In the genomic region with DNA sequence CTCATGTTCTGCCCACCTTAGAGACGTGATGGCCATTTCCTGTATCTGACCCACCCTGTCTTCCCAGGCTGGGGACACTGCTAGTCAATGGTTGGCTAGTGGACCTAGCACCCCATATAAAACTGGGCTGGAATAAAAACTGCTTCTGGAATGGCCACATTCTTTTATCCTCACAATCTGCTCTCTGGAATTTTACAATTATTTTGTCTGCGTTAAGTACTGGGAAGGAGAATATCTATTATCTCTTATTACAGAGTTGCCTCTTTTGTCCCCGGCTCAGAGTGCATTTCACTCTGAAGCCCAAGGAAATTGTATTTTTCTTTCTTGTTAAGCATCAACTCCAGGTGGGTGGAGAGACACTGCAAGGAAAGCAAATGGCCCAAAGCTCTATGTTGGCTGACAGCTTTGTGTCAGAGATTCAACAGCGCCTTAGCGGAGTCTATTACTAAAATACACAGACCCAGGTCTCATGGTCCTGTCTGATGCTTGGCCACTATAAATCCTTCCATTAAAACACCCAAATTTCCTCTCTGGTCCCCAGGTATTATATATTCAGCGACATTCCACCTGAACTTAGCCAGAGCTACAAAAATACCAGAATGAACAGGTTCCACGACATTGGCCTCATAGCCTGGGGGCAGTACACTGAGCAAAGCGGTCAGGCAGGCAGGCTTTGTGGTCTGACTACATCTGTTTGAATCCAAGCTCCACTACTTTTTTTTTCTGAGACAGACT, we compare ENCODE assay signal across 9 cellular contexts.
DNase-seq lines count a peak whose midpoint lies in the region; ATAC-seq and TF ChIP-seq lines count a peak whose summit lies in the region.
"Had no signal": no experiment of that assay in that cellular context is flagged by ENCODE, and none has a peak within 500 bp of the region (broad histone marks: within the 10 kb centered on the region; RNA-seq: fewer than 3 reads in every experiment).

No MANE protein-coding gene starts in this region.

- H3K36me3 ChIP-seq in Panc1 (ENCODE audit: control insufficient read depth, insufficient read depth, low read length) (no peaks in the 10 kb centered on the region), psoas muscle (ENCODE audit: insufficient read depth in 1 of 2, low read depth in 1 of 2) (no peaks in the 10 kb centered on the region)

- peak; percentile 90 for DNase-seq in ELF-1 (ENCODE audit: low read depth, low spot score)
- no peak for DNase-seq in Panc1 (ENCODE audit: low read depth, low spot score)
- no peak for DNase-seq in fibroblast of pulmonary artery (ENCODE audit: low read depth)
- no peak for DNase-seq in psoas muscle
- DNase-seq in dermis blood vessel endothelial cell, result no peak
- DNase-seq in NCI-H1092 treated with DMSO at 0.1 percent for 48 hours (lab: John Stamatoyannopoulos, UW), result no peak
- DNase-seq: NCI-H187 had no signal

- BruUV-seq in Panc1 (replicated peaks; lab: Mats Ljungman, UMichigan), result no TSS peak

- CTCF ChIA-PET in Panc1 (lab: Charles Lee), result no interaction called here

- TF ChIP-seq CTCF in Panc1 (IDR thresholded peaks at IDR 0.05), result no peak
- no peak for TF ChIP-seq CTCF in fibroblast of pulmonary artery (IDR thresholded peaks at IDR 0.05; ENCODE audit: low read length, missing control alignments)
- TF ChIP-seq CTCF in psoas muscle (IDR thresholded peaks at IDR 0.05), result no peak

- POLR2A ChIA-PET in Panc1 (lab: Charles Lee), result no interaction called here

- intact Hi-C loops in Panc1 (cut with micrococcal nuclease; ENCODE audit: unreplicated experiment), result no loop called here
- intact Hi-C loops in psoas muscle (cut with DNase I), result no loop called here

- H3K9me3 ChIP-seq in Panc1 (ENCODE audit: control insufficient read depth, insufficient read depth, low read depth, low read length), result no peaks in the 10 kb centered on the region
- H3K9me3 ChIP-seq in psoas muscle, result no peaks in the 10 kb centered on the region

- peaks cover 12% of the 10 kb centered on the region for H3K4me1 ChIP-seq in Panc1 (ENCODE audit: control insufficient read depth, insufficient read depth, low read length)
- H3K4me1 ChIP-seq in psoas muscle, result peaks cover 22% of the 10 kb centered on the region

- H3K4me3 ChIP-seq in Panc1 (ENCODE audit: low read depth in 2 of 2, low read length in 2 of 2) (peak overlapping the region; percentile 48 to 75; a peak in 3 of 4 replicates), fibroblast of pulmonary artery (replicated peaks; ENCODE audit: low read depth, low read length) (peak overlapping the region; percentile 91), psoas muscle (peak overlapping the region; percentile 63)

- 79 to 83% (median 81%) methylated on average over 8 of the region's 8 CpGs for WGBS in psoas muscle, 3 donors

- H3K27ac ChIP-seq in Panc1 (ENCODE audit: low read length) (peak overlapping the region; percentile 76), psoas muscle (no peak overlapping the region)

- ATAC-seq in Panc1 (no peak), psoas muscle (no peak), HG03045 (IDR thresholded peaks at IDR 0.05; ENCODE audit: unreplicated experiment) (no peak), GM21447 (IDR thresholded peaks at IDR 0.05; ENCODE audit: unreplicated experiment) (no peak)

- in situ Hi-C loops in Panc1 (cut with HindIII; ENCODE audit: low pct_unique_long_range_greater_than_20kb, low sequenced_read_pairs), result no loop called here

- no peaks in the 10 kb centered on the region for H3K27me3 ChIP-seq in Panc1 (ENCODE audit: control insufficient read depth, insufficient read depth, low read length)
- peaks cover 0 to 2% (median 0%) of the 10 kb centered on the region in 3 donors for H3K27me3 ChIP-seq in psoas muscle (ENCODE audit: insufficient read depth in 3 of 3, low read length in 2 of 3)
